Comparison of ENCODE assay signal across 8 cellular contexts in genomic region chr6:158645064-158646022, GRCh38. TPM values are rescaled to one million over a fixed set of nuclear protein-coding genes. Genes with fewer than 3 reads are reported as not detected.
DNase-seq lines count a peak whose midpoint lies in the region; ATAC-seq and TF ChIP-seq lines count a peak whose summit lies in the region.

No MANE protein-coding gene starts in this region.

- peak; percentile 26 for ATAC-seq in GM21367 (IDR thresholded peaks at IDR 0.05; ENCODE audit: unreplicated experiment)
- ATAC-seq in HG03196 (IDR thresholded peaks at IDR 0.05; ENCODE audit: unreplicated experiment) = no peak
- ATAC-seq in GM18867 (IDR thresholded peaks at IDR 0.05; ENCODE audit: unreplicated experiment) = no peak

- peaks cover 31% of the 10 kb centered on the region for H3K79me2 ChIP-seq in osteoblast (ENCODE audit: insufficient read depth, low read length)

- H3K4me1 Mint-ChIP-seq in endodermal cell = peaks cover 27% of the 10 kb centered on the region

- peak overlapping the region; percentile 80 for H3K27ac Mint-ChIP-seq in endodermal cell

- POLR2A ChIA-PET in RWPE1 (lab: Yijun Ruan, JAX; ENCODE audit: low non-redundant PET) = interaction anchor here (0.6 kb wide), 1 partner anchor 433 kb away, joined by 4 read pairs; no protein-coding TSS in a partner anchor

- H3K4me3 ChIP-seq in endodermal cell (ENCODE audit: low read length) = peak overlapping the region; percentile 90
- H3K4me3 ChIP-seq in osteoblast (ENCODE audit: insufficient read depth, low read length) = peak overlapping the region; percentile 85

- H3K9me3 Mint-ChIP-seq in endodermal cell = no peaks in the 10 kb centered on the region

- H3K9ac ChIP-seq in endodermal cell (ENCODE audit: extremely low read depth, low read length, poor library complexity, severe bottlenecking) = peak overlapping the region; percentile 93

- CTCF ChIA-PET in RWPE1 (lab: Yijun Ruan, JAX) = interaction anchor here (0.7 to 3.0 kb wide), 4 partner anchors 15 to 424 kb away, joined by 3 to 19 read pairs (median 6); no protein-coding TSS in a partner anchor

- DNase-seq in RWPE1 (ENCODE audit: low spot score) = no peak
- no peak for DNase-seq in endodermal cell
- no peak for DNase-seq in osteoblast (ENCODE audit: insufficient read length, low spot score, missing footprints)
- DNase-seq in NCI-H2196 treated with DMSO at 0.1 percent for 48 hours (lab: John Stamatoyannopoulos, UW; ENCODE audit: unreplicated experiment) = no peak
- DNase-seq in NAMALWA (ENCODE audit: low spot score) = no peak

- peaks cover 11% of the 10 kb centered on the region for H3K27me3 ChIP-seq in endodermal cell (ENCODE audit: control insufficient read depth, insufficient read depth, low read length, poor library complexity, severe bottlenecking)
- no peaks in the 10 kb centered on the region for H3K27me3 ChIP-seq in osteoblast (ENCODE audit: insufficient read depth, low read length)

- peak overlapping the region; percentile 88 for H3K4me2 ChIP-seq in osteoblast (ENCODE audit: insufficient read depth, low read length)

- H3K36me3 Mint-ChIP-seq in endodermal cell (ENCODE audit: low read depth) = peaks cover 8% of the 10 kb centered on the region

- H3K27ac ChIP-seq in RWPE1 (peak overlapping the region; percentile 87), endodermal cell (ENCODE audit: low read depth, low read length) (no peak overlapping the region), osteoblast (ENCODE audit: low read depth, low read length) (peak overlapping the region; percentile 92)

- peaks cover 12% of the 10 kb centered on the region for H4K20me1 ChIP-seq in osteoblast (ENCODE audit: insufficient read depth, low read length)

- peak overlapping the region; percentile 84 for H3K4me3 Mint-ChIP-seq in endodermal cell

- peaks cover 3% of the 10 kb centered on the region for H3K4me1 ChIP-seq in endodermal cell (ENCODE audit: control insufficient read depth, insufficient read depth, low read length)
- peaks cover 46% of the 10 kb centered on the region for H3K4me1 ChIP-seq in osteoblast (ENCODE audit: insufficient read depth, low read length)

- H3K27me3 Mint-ChIP-seq in endodermal cell (ENCODE audit: insufficient read depth) = peaks cover 25% of the 10 kb centered on the region

- WGBS in endodermal cell (ENCODE audit: insufficient coverage in 1 of 2, insufficient read length in 1 of 2), 2 experiments = 33 to 35% methylated on average over 8 to 20 of the region's 21 CpGs

- TF ChIP-seq CTCF in RWPE1 (conservative IDR thresholded peaks at IDR 0.05; ENCODE audit: low read depth) (no peak), endodermal cell (conservative IDR thresholded peaks at IDR 0.05) (no peak), osteoblast (IDR thresholded peaks at IDR 0.05; ENCODE audit: extremely low read depth, low read depth, low read length) (no peak)

- peak overlapping the region; percentile 79 for H2AFZ ChIP-seq in osteoblast (ENCODE audit: low read length)

- H3K9me3 ChIP-seq in endodermal cell (ENCODE audit: control insufficient read depth, low read length) (no peaks in the 10 kb centered on the region), osteoblast (ENCODE audit: low read depth, low read length) (no peaks in the 10 kb centered on the region)

- H3K36me3 ChIP-seq in endodermal cell (ENCODE audit: control insufficient read depth, insufficient read depth, low read length) = peaks cover 21% of the 10 kb centered on the region
- peaks cover 5% of the 10 kb centered on the region for H3K36me3 ChIP-seq in osteoblast (ENCODE audit: insufficient read depth, low read length)

RNA-seq across cellular contexts. Expression of gene DYNLT1, which starts 0.8 kb away (rescaled TPM):
- total RNA-seq in endodermal cell = 100 to 1,000 TPM; 112 to 148 TPM
- polyA plus RNA-seq in endodermal cell (2013, experiment 1 of 2) = 172 TPM
- 168 TPM for polyA plus RNA-seq in endodermal cell (2013, experiment 2 of 2)
- total RNA-seq in osteoblast = 54.3 and 70.4 TPM in 2 replicates

RNA-seq across cellular contexts. Expression of gene SYTL3, which starts 4.5 kb away (rescaled TPM):
- total RNA-seq in endodermal cell (under 1 TPM; 0.58 to 0.79 TPM), osteoblast (1.5 and 2.2 TPM in 2 replicates)
- polyA plus RNA-seq in endodermal cell (2013, experiment 1 of 2) = 0.46 TPM
- 0.50 TPM for polyA plus RNA-seq in endodermal cell (2013, experiment 2 of 2)
